ENCODE assay signal across 8 cellular contexts in genomic region chr7:4713183-4713784, GRCh38.
DNase-seq lines count a peak whose midpoint lies in the region; ATAC-seq lines count a peak whose summit lies in the region.

No MANE protein-coding gene starts in this region.

- H3K27me3 ChIP-seq in adipocyte (replicated peaks; ENCODE audit: control insufficient read depth, insufficient read depth, low read length), result no peaks in the 10 kb centered on the region

- ATAC-seq in HG02938 (IDR thresholded peaks at IDR 0.05; ENCODE audit: unreplicated experiment), result peak; percentile 67
- peak; percentile 20 for ATAC-seq in stimulated activated naive CD8-positive, alpha-beta T cell treated with anti-CD3 and anti-CD28 coated beads, Interleukin-15, Interleukin-2, amounts not matched to agents 100 U/mL and 50 U/mL, for 24 hours

- H3K4me1 ChIP-seq in adipocyte (ENCODE audit: control insufficient read depth, insufficient read depth, low read length), result peaks cover 49% of the 10 kb centered on the region

- H3K4me3 ChIP-seq in adipocyte (ENCODE audit: low read length), result peak overlapping the region; percentile 65

- H3K9ac ChIP-seq in adipocyte (ENCODE audit: low read length), result peak overlapping the region; percentile 75

- H3K36me3 ChIP-seq in adipocyte (ENCODE audit: control insufficient read depth, insufficient read depth, low read length, severe bottlenecking), result peaks cover 8% of the 10 kb centered on the region

- DNase-seq in NCI-H748 (lab: John Stamatoyannopoulos, UW; ENCODE audit: unreplicated experiment) (peak; percentile 29), NCI-H748 treated with DMSO at 0.1 percent for 48 hours (lab: John Stamatoyannopoulos, UW) (no peak), adipocyte (ENCODE audit: low read depth) (peak; percentile 50), DMS114 treated with DMSO at 0.1 percent for 48 hours (lab: John Stamatoyannopoulos, UW; ENCODE audit: unreplicated experiment) (no peak), D341Med (ENCODE audit: low spot score) (no peak), kidney tubule cell (ENCODE audit: low spot score) (no peak)
- no peak for DNase-seq in stimulated activated naive CD8-positive, alpha-beta T cell treated with anti-CD3 and anti-CD28 coated beads, Interleukin-15, Interleukin-2, amounts not matched to agents 100 U/mL and 50 U/mL, for 24 hours

- no peaks in the 10 kb centered on the region for H3K9me3 ChIP-seq in adipocyte (ENCODE audit: control insufficient read depth, low read length)

Comparison
In these comparisons a context has a peak if more than half of its experiments do, and no peak if none do; other contexts are left out.
1. DNase-seq: peak in NCI-H748 (single experiment) and adipocyte (single experiment); none in NCI-H748 treated with DMSO at 0.1 percent for 48 hours (single experiment), stimulated activated naive CD8-positive, alpha-beta T cell treated with anti-CD3 and anti-CD28 coated beads, Interleukin-15, Interleukin-2, amounts not matched to agents 100 U/mL and 50 U/mL, for 24 hours (single experiment), DMS114 treated with DMSO at 0.1 percent for 48 hours (single experiment), D341Med (single experiment) and kidney tubule cell (single experiment).